20 cellular contexts compared by ENCODE assay signal in genomic region chr11:15726221-15726746, GRCh38.
"Had no signal": no experiment of that assay in that cellular context is flagged by ENCODE, and none has a peak within 500 bp of the region (broad histone marks: within the 10 kb centered on the region; RNA-seq: fewer than 3 reads in every experiment).

No MANE protein-coding gene starts in this region.

- DNase-seq: cerebellar nuclear complex; cortex of kidney; hypothalamus; immature natural killer cell; islet precursor cell; mesenchymal stem cell; naive thymus-derived CD4-positive, alpha-beta T cell; occipital lobe; pancreas; retina; spleen; stimulated activated CD4-positive, alpha-beta T cell treated with anti-CD3 and anti-CD28 coated beads, Interleukin-4, amount 100 ng/mL, for 4 hours; stimulated activated naive CD8-positive, alpha-beta T cell treated with anti-CD3 and anti-CD28 coated beads, Interleukin-15, Interleukin-2, amounts not matched to agents 100 U/mL and 50 U/mL, for 24 hours; substantia nigra; testis; tibial artery; upper lobe of left lung; uterus had no signal

- FAIRE-seq: frontal cortex, pancreas had no signal

- H3K4me1 ChIP-seq: pancreas, spleen, testis, uterus had no signal

- H3K4me3 ChIP-seq: pancreas, spleen, testis, tibial artery, upper lobe of left lung, uterus had no signal

- H3K27ac ChIP-seq: pancreas, spleen, testis, uterus had no signal

- H3K9me3 ChIP-seq: pancreas, testis, tibial artery, upper lobe of left lung, uterus had no signal

- H3K36me3 ChIP-seq: pancreas, spleen, tibial artery, upper lobe of left lung, uterus had no signal

- ATAC-seq: naive thymus-derived CD4-positive, alpha-beta T cell; pancreas; stimulated activated memory B cell treated with anti-CD40 and anti-IgM and Interleukin-4, amounts not matched to agents 10 μg/mL and 1 μg/mL and 100 μg/mL, for 72 hours; stimulated activated naive CD8-positive, alpha-beta T cell treated with anti-CD3 and anti-CD28 coated beads, Interleukin-15, Interleukin-2, amounts not matched to agents 100 U/mL and 50 U/mL, for 24 hours had no signal

- H3K27me3 ChIP-seq: pancreas, spleen, testis, tibial artery, upper lobe of left lung, uterus had no signal
